Comparison of ENCODE assay signal across 1 cellular context in the genomic region with DNA sequence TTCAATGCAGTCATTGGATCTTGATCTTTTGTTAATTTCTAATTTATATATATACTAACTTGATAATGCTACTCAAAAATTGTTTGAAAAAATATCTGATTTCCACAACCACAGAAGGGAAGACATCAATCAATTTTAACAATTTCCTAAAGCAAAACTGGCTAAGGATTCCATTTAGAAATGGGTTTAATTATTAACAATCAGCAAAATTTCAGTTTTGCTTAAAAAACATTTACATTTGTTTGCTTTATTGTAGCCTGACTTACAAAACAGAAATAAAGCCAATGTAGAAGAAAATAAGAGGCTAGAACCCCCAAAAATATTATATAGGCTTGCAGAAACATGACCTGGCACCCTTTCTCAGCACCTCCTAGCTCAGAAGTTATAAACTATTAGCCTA.
TF ChIP-seq lines count a peak whose summit lies in the region.

No MANE protein-coding gene starts in this region.

TF ChIP-seq in HepG2, 621 proteins besides CTCF, POLR2A, EP300 and RAD21 (continued from another document):
- TF ChIP-seq, protein P1, sequence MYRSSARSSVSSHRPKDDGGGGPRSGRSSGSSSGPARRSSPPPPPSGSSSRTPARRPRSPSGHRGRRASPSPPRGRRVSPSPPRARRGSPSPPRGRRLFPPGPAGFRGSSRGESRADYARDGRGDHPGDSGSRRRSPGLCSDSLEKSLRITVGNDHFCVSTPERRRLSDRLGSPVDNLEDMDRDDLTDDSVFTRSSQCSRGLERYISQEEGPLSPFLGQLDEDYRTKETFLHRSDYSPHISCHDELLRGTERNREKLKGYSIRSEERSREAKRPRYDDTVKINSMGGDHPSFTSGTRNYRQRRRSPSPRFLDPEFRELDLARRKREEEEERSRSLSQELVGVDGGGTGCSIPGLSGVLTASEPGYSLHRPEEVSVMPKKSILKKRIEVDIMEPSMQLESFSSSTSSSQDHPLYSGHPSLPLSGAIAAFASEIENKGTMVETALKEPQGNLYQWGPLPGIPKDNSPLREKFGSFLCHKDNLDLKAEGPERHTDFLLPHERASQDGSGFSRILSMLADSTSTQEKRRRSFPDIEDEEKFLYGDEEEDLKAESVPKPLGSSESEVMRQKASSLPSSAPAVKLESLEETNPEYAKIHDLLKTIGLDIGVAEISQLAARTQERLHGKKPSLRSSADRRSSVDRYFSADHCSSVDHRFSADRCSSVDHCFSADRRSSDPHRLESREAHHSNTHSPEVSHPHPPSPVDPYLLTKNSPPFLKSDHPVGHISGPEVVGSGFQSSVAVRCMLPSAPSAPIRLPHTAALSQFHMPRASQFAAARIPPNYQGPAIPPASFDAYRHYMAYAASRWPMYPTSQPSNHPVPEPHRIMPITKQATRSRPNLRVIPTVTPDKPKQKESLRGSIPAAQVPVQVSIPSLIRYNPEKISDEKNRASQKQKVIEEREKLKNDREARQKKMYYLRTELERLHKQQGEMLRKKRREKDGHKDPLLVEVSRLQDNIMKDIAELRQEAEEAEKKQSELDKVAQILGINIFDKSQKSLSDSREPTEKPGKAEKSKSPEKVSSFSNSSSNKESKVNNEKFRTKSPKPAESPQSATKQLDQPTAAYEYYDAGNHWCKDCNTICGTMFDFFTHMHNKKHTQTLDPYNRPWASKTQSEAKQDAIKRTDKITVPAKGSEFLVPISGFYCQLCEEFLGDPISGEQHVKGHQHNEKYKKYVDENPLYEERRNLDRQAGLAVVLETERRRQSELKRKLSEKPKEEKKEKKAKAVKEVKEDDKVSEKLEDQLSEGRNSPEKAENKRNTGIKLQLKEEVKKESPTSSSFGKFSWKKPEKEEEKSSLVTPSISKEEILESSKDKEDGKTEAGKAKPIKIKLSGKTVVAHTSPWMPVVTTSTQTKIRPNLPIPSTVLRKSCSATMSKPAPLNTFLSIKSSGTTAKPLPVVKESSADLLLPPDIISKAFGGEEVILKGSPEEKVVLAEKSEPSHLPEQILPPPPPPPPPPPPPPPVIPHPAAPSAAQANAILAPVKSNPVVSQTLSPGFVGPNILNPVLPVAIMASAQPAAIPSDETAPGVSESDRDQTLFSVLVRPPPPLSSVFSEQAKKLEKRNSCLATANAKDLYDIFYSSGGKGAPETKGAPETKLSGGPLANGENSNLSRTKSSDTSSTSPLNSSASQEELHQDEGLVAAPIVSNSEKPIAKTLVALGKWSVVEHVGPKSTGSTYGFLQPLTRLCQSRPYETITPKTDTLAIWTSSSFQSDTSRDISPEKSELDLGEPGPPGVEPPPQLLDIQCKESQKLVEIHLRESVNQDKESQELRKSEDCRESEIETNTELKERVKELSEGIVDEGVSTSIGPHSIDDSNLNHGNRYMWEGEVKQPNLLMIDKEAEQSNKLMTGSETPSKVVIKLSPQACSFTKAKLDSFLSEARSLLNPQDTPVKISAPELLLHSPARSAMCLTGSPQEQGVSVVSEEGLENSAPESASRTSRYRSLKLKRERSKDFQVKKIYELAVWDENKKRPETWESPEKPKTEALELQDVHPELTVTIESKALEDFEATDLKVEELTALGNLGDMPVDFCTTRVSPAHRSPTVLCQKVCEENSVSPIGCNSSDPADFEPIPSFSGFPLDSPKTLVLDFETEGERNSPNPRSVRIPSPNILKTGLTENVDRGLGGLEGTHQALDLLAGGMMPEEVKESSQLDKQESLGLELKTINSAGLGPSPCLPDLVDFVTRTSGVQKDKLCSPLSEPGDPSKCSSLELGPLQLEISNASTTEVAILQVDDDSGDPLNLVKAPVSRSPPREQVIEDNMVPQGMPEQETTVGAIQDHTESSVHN (CRISPR knock-in tag; IDR thresholded peaks at IDR 0.05) = no peak
- TF ChIP-seq, protein P2, sequence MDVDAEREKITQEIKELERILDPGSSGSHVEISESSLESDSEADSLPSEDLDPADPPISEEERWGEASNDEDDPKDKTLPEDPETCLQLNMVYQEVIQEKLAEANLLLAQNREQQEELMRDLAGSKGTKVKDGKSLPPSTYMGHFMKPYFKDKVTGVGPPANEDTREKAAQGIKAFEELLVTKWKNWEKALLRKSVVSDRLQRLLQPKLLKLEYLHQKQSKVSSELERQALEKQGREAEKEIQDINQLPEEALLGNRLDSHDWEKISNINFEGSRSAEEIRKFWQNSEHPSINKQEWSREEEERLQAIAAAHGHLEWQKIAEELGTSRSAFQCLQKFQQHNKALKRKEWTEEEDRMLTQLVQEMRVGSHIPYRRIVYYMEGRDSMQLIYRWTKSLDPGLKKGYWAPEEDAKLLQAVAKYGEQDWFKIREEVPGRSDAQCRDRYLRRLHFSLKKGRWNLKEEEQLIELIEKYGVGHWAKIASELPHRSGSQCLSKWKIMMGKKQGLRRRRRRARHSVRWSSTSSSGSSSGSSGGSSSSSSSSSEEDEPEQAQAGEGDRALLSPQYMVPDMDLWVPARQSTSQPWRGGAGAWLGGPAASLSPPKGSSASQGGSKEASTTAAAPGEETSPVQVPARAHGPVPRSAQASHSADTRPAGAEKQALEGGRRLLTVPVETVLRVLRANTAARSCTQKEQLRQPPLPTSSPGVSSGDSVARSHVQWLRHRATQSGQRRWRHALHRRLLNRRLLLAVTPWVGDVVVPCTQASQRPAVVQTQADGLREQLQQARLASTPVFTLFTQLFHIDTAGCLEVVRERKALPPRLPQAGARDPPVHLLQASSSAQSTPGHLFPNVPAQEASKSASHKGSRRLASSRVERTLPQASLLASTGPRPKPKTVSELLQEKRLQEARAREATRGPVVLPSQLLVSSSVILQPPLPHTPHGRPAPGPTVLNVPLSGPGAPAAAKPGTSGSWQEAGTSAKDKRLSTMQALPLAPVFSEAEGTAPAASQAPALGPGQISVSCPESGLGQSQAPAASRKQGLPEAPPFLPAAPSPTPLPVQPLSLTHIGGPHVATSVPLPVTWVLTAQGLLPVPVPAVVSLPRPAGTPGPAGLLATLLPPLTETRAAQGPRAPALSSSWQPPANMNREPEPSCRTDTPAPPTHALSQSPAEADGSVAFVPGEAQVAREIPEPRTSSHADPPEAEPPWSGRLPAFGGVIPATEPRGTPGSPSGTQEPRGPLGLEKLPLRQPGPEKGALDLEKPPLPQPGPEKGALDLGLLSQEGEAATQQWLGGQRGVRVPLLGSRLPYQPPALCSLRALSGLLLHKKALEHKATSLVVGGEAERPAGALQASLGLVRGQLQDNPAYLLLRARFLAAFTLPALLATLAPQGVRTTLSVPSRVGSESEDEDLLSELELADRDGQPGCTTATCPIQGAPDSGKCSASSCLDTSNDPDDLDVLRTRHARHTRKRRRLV (CRISPR knock-in tag; IDR thresholded peaks at IDR 0.05) = no peak
- TF ChIP-seq ZBTB21 (CRISPR knock-in tag; IDR thresholded peaks at IDR 0.05) = no peak
- TF ChIP-seq, protein P3, sequence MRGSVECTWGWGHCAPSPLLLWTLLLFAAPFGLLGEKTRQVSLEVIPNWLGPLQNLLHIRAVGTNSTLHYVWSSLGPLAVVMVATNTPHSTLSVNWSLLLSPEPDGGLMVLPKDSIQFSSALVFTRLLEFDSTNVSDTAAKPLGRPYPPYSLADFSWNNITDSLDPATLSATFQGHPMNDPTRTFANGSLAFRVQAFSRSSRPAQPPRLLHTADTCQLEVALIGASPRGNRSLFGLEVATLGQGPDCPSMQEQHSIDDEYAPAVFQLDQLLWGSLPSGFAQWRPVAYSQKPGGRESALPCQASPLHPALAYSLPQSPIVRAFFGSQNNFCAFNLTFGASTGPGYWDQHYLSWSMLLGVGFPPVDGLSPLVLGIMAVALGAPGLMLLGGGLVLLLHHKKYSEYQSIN (CRISPR knock-in tag; IDR thresholded peaks at IDR 0.05; ENCODE audit: borderline replicate concordance) = no peak
- no peak for TF ChIP-seq SRY (CRISPR knock-in tag; IDR thresholded peaks at IDR 0.05)
- TF ChIP-seq CEBPG (CRISPR knock-in tag; IDR thresholded peaks at IDR 0.05) = no peak
- TF ChIP-seq, protein P4, sequence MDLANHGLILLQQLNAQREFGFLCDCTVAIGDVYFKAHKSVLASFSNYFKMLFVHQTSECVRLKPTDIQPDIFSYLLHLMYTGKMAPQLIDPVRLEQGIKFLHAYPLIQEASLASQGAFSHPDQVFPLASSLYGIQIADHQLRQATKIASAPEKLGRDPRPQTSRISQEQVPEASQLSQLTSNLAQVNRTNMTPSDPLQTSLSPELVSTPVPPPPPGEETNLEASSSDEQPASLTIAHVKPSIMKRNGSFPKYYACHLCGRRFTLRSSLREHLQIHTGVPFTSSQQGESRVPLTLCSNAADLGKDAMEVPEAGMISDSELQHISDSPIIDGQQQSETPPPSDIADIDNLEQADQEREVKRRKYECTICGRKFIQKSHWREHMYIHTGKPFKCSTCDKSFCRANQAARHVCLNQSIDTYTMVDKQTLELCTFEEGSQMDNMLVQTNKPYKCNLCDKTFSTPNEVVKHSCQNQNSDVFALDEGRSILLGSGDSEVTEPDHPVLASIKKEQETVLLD (CRISPR knock-in tag; IDR thresholded peaks at IDR 0.05; ENCODE audit: low read depth) = no peak
- TF ChIP-seq HCFC1 (IDR thresholded peaks at IDR 0.05; ENCODE audit: low read depth, low read length) = no peak
- TF ChIP-seq, protein P5, sequence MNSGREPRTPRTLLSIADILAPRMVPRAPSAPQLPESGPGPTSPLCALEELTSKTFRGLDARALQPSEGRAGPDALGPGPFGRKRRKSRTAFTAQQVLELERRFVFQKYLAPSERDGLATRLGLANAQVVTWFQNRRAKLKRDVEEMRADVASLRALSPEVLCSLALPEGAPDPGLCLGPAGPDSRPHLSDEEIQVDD (CRISPR knock-in tag; IDR thresholded peaks at IDR 0.05; ENCODE audit: borderline replicate concordance) = no peak
- peak; percentile 62 to 64 for TF ChIP-seq MAFK (conservative IDR thresholded peaks at IDR 0.05 in 1 of 2, IDR thresholded peaks at IDR 0.05 in 1 of 2; ENCODE audit: low read length in 2 of 2)
- peak; percentile 27; the same call in 1 of the 2 replicates for TF ChIP-seq MAFF (IDR thresholded peaks at IDR 0.05; ENCODE audit: low read depth, low read length)
- no peak for TF ChIP-seq MYC (CRISPR knock-in tag; IDR thresholded peaks at IDR 0.05; ENCODE audit: borderline replicate concordance)
- TF ChIP-seq, protein P6, sequence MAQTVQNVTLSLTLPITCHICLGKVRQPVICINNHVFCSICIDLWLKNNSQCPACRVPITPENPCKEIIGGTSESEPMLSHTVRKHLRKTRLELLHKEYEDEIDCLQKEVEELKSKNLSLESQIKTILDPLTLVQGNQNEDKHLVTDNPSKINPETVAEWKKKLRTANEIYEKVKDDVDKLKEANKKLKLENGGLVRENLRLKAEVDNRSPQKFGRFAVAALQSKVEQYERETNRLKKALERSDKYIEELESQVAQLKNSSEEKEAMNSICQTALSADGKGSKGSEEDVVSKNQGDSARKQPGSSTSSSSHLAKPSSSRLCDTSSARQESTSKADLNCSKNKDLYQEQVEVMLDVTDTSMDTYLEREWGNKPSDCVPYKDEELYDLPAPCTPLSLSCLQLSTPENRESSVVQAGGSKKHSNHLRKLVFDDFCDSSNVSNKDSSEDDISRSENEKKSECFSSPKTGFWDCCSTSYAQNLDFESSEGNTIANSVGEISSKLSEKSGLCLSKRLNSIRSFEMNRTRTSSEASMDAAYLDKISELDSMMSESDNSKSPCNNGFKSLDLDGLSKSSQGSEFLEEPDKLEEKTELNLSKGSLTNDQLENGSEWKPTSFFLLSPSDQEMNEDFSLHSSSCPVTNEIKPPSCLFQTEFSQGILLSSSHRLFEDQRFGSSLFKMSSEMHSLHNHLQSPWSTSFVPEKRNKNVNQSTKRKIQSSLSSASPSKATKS (CRISPR knock-in tag; IDR thresholded peaks at IDR 0.05) = no peak
- TF ChIP-seq GABPA (IDR thresholded peaks at IDR 0.05; ENCODE audit: low read depth, low read length) = no peak
- TF ChIP-seq GABPA (CRISPR knock-in tag; IDR thresholded peaks at IDR 0.05; ENCODE audit: low read depth) = no peak
